In genomic region chr9:102054811-102055210, GRCh38 we compare ENCODE assay signal across 29 cellular contexts.
"Had no signal": no experiment of that assay in that cellular context is flagged by ENCODE, and none has a peak within 500 bp of the region (broad histone marks: within the 10 kb centered on the region; RNA-seq: fewer than 3 reads in every experiment).

No MANE protein-coding gene starts in this region.

- H3K27me3 ChIP-seq: ascending aorta, body of pancreas, MG63 had no signal

- ATAC-seq: activated CD8-positive, alpha-beta memory T cell treated with anti-CD3 and anti-CD28 coated beads, Interleukin-2, amount 10 ng/mL, durations not matched to agents 7 days and 5 days; activated naive CD4-positive, alpha-beta T cell treated with anti-CD3 and anti-CD28 coated beads, Interleukin-2, amount 50 U/mL, for 72 hours; activated naive CD8-positive, alpha-beta T cell treated with anti-CD3 and anti-CD28 coated beads, Interleukin-2, amount 50 U/mL, for 24 hours; activated T-cell treated with anti-CD3 and anti-CD28 coated beads, Interleukin-2, amount 50 U/mL, for 4 hours; body of pancreas; Right ventricle myocardium inferior; WTC11 had no signal

- H3K36me3 ChIP-seq: ascending aorta, MG63 had no signal

- H3K4me1 ChIP-seq: ascending aorta, body of pancreas had no signal

- H3K9me3 ChIP-seq: ascending aorta, body of pancreas, MG63 had no signal

- DNase-seq: activated CD4-positive, alpha-beta T cell treated with anti-CD3 and anti-CD28 coated beads for 1 hour; activated CD4-positive, alpha-beta T cell treated with anti-CD3 and anti-CD28 coated beads, Interleukin-2, amount 10 ng/mL, durations not matched to agents 24 days and 14 days; activated CD4-positive, alpha-beta T cell treated with anti-CD3 and anti-CD28 coated beads, Interleukin-2, amount 50 U/mL, for 48 hours; activated CD8-positive, alpha-beta memory T cell treated with anti-CD3 and anti-CD28 coated beads, Interleukin-2, amount 10 ng/mL, durations not matched to agents 7 days and 5 days; activated effector memory CD4-positive, alpha-beta T cell treated with anti-CD3 and anti-CD28 coated beads, Interleukin-2, amount 50 U/mL, for 16 hours; activated naive CD4-positive, alpha-beta T cell treated with Interleukin-2 at 50 U/mL for 16 hours; activated naive CD8-positive, alpha-beta T cell treated with anti-CD3 and anti-CD28 coated beads, Interleukin-2, amount 50 U/mL, for 24 hours; activated T-cell treated with anti-CD3 and anti-CD28 coated beads, Interleukin-2, amount 50 U/mL, for 4 hours; amniotic stem cell; body of pancreas; central memory CD4-positive, alpha-beta T cell; MG63; MV-4-11; NCI-H1105; NCI-H1436; NCI-H1694 treated with DMSO at 0.1 percent for 48 hours; NCI-H2029 treated with DMSO at 0.1 percent for 48 hours; NCI-H345; NCI-H510A; NCI-H526 treated with DMSO at 0.1 percent for 48 hours; RPMI8226; T-helper 1 cell had no signal

- FAIRE-seq: bronchial epithelial cell had no signal

- H3K27ac ChIP-seq: ascending aorta, body of pancreas, KMS-11, SK-N-MC had no signal

- H3K4me3 ChIP-seq: ascending aorta, body of pancreas, MG63, SK-N-MC had no signal
